ENCODE assay signal across 26 cellular contexts in the genomic region with DNA sequence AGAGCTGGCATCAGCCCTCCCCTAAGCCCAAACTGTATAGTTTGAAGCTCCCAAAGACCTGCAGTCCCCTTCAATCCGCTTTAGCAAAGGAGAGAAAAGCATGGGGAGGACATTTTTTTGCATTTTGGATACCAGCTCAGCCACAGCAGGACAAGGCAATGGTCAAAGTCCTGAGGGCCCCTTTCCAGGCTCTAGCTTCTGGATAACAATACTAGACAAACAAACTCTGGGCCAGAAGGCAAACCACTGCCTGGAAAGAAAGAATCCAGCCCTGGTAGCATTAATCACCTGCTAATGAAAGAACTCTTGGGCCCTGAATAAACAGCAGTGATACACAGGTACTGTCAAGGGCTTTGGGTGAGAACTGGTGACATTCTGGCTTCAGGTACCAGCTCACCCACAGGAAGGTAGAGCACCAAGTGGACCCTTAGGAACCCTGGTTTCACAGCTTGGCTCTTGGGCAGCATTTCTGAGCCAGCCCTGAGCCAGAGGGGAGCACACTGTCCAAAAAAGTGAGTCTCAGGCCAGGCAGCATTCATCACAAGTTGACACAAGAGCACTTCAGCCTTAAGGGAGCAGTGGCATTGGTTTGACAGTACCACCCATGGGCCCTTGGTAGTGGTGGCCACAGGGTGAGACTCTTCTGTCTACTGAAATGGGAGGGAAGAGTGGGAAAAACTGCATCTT.
DNase-seq lines count a peak whose midpoint lies in the region; ATAC-seq, FAIRE-seq and TF ChIP-seq lines count a peak whose summit lies in the region.
"Had no signal": no experiment of that assay in that cellular context is flagged by ENCODE, and none has a peak within 500 bp of the region (broad histone marks: within the 10 kb centered on the region; RNA-seq: fewer than 3 reads in every experiment).

No MANE protein-coding gene starts in this region.

- no peak overlapping the region for H3K9ac ChIP-seq in HepG2 (ENCODE audit: insufficient read depth, low read depth, low read length)
- H3K9ac ChIP-seq: BLaER1 had no signal

- POLR2A ChIA-PET in HepG2 (lab: Yijun Ruan, JAX), result no interaction called here

- no peaks in the 10 kb centered on the region for H3K79me2 ChIP-seq in HepG2 (ENCODE audit: insufficient read depth, low read length)

- no CpG with 5 or more reads among the region's 1 CpG for WGBS in HepG2 (ENCODE audit: low lambda C conversion rate)

- no peak overlapping the region for H3K27ac Mint-ChIP-seq in type B pancreatic cell
- H3K27ac Mint-ChIP-seq: CD14-positive monocyte; CD4-positive, alpha-beta memory T cell; CD4-positive, CD25-positive, alpha-beta regulatory T cell; CD8-positive, alpha-beta memory T cell had no signal

- TF ChIP-seq EP300 in HepG2 (IDR thresholded peaks at IDR 0.05; ENCODE audit: low read depth in 2 of 2, low read length in 2 of 2), result no peak
- TF ChIP-seq EP300 in HepG2 (CRISPR knock-in tag; IDR thresholded peaks at IDR 0.05; ENCODE audit: borderline replicate concordance), result no peak

- H3K4me1 ChIP-seq in HepG2 (ENCODE audit: insufficient read depth, low read length), result peaks cover 17% of the 10 kb centered on the region
- H3K4me1 ChIP-seq: BE2C, BLaER1 had no signal

- H3K4me2 ChIP-seq in HepG2 (ENCODE audit: low read depth, low read length), result peak overlapping the region; percentile 23; the same call in 1 of the 2 replicates
- H3K4me2 ChIP-seq: BLaER1 had no signal

- intact Hi-C loops in HepG2 (cut with micrococcal nuclease; ENCODE audit: unreplicated experiment), result no loop called here

- H3K4me1 Mint-ChIP-seq in type B pancreatic cell (ENCODE audit: unreplicated experiment), result no peaks in the 10 kb centered on the region
- H3K4me1 Mint-ChIP-seq: CD14-positive monocyte; CD4-positive, alpha-beta memory T cell; CD4-positive, CD25-positive, alpha-beta regulatory T cell; CD8-positive, alpha-beta memory T cell had no signal

- TF ChIP-seq CTCF in HepG2 (CRISPR knock-in tag; IDR thresholded peaks at IDR 0.05) (no peak), type B pancreatic cell (conservative IDR thresholded peaks at IDR 0.05) (no peak)

- peaks cover 4% of the 10 kb centered on the region for H3K9me3 Mint-ChIP-seq in type B pancreatic cell

- no peak for TF ChIP-seq POLR2A in HepG2 (IDR thresholded peaks at IDR 0.05; ENCODE audit: insufficient read depth in 1 of 2, low read depth in 2 of 2, low read length in 2 of 2)

- H3K9me3 ChIP-seq in HepG2 (ENCODE audit: low read length), result no peaks in the 10 kb centered on the region
- H3K9me3 ChIP-seq: BE2C had no signal

- H3K36me3 ChIP-seq in HepG2 (replicated peaks in 1 of 2; ENCODE audit: control insufficient read depth in 1 of 2, insufficient read depth in 2 of 2, low read length in 2 of 2), result no peaks in the 10 kb centered on the region
- H3K36me3 ChIP-seq: BE2C, BLaER1 had no signal

- H3K27ac ChIP-seq in HepG2 (ENCODE audit: extremely low read length, insufficient read depth, low read length), result no peak overlapping the region
- H3K27ac ChIP-seq: BLaER1 had no signal

- no peaks in the 10 kb centered on the region for H3K27me3 Mint-ChIP-seq in type B pancreatic cell
- H3K27me3 Mint-ChIP-seq: CD4-positive, alpha-beta memory T cell; CD4-positive, CD25-positive, alpha-beta regulatory T cell had no signal

- no peak overlapping the region for H3K4me3 Mint-ChIP-seq in type B pancreatic cell
- H3K4me3 Mint-ChIP-seq: CD14-positive monocyte; CD4-positive, alpha-beta memory T cell; CD4-positive, CD25-positive, alpha-beta regulatory T cell; CD8-positive, alpha-beta memory T cell had no signal

- no peak overlapping the region for H2AFZ ChIP-seq in HepG2 (ENCODE audit: low read length)

- no peaks in the 10 kb centered on the region for H3K27me3 ChIP-seq in HepG2 (ENCODE audit: control insufficient read depth in 1 of 2, insufficient read depth in 2 of 2, low read length in 2 of 2)
- H3K27me3 ChIP-seq: BE2C had no signal

- H3K4me3 ChIP-seq in HepG2 (replicated peaks in 1 of 3; ENCODE audit: insufficient read depth in 1 of 3, low read depth in 2 of 3, low read length in 3 of 3), result no peak overlapping the region
- H3K4me3 ChIP-seq: BLaER1, GM12878 had no signal

- no TSS peak for BruUV-seq in HepG2 (replicated peaks; lab: Mats Ljungman, UMichigan)

- no peak for TF ChIP-seq RAD21 in HepG2 (CRISPR knock-in tag; IDR thresholded peaks at IDR 0.05)

- DNase-seq in HepG2 (ENCODE audit: low spot score) (peak; percentile 13), mesenteric fat pad (ENCODE audit: low spot score) (peak; percentile 51), type B pancreatic cell (ENCODE audit: extremely low spot score, unreplicated experiment) (no peak), NCI-H1436 (lab: John Stamatoyannopoulos, UW) (no peak)
- DNase-seq in stimulated activated CD4-positive, alpha-beta T cell treated with anti-CD3 and anti-CD28 coated beads, Interleukin-4, amount 100 ng/mL, for 1 hour, result no peak
- DNase-seq: 8988T; ACHN; BE2C; C1 segment of cervical spinal cord; CD4-positive, alpha-beta memory T cell; CD4-positive, CD25-positive, alpha-beta regulatory T cell; CD8-positive, alpha-beta memory T cell; COR-L47; DMS 273 treated with DMSO at 0.1 percent for 48 hours; DMS153; DMS53; DMS79; DND-41; EL; GDM1 had no signal

- CTCF ChIA-PET in HepG2 (lab: Yijun Ruan, JAX; ENCODE audit: low intra/inter-chr PET ratio, low total read pairs), result no interaction called here

- H4K20me1 ChIP-seq in HepG2 (ENCODE audit: insufficient read depth, low read length), result no peaks in the 10 kb centered on the region
- H4K20me1 ChIP-seq: BLaER1 had no signal

- in situ Hi-C loops in HepG2 (cut with HindIII; ENCODE audit: extremely low pct_ligation_motif_present, low pct_unique_long_range_greater_than_20kb), result no loop called here

- H3K36me3 Mint-ChIP-seq in type B pancreatic cell, result no peaks in the 10 kb centered on the region
- H3K36me3 Mint-ChIP-seq: CD14-positive monocyte; CD4-positive, alpha-beta memory T cell; CD4-positive, CD25-positive, alpha-beta regulatory T cell; CD8-positive, alpha-beta memory T cell had no signal

- ATAC-seq in HepG2, result peak; percentile 71

- FAIRE-seq in HepG2 (lab: Jason Lieb, UNC), result no peak
- FAIRE-seq: A204.1, GM12878, GM12892, GM18507 had no signal

TF ChIP-seq in HepG2, 621 proteins besides CTCF, POLR2A, EP300 and RAD21:
- TF ChIP-seq, protein P1, sequence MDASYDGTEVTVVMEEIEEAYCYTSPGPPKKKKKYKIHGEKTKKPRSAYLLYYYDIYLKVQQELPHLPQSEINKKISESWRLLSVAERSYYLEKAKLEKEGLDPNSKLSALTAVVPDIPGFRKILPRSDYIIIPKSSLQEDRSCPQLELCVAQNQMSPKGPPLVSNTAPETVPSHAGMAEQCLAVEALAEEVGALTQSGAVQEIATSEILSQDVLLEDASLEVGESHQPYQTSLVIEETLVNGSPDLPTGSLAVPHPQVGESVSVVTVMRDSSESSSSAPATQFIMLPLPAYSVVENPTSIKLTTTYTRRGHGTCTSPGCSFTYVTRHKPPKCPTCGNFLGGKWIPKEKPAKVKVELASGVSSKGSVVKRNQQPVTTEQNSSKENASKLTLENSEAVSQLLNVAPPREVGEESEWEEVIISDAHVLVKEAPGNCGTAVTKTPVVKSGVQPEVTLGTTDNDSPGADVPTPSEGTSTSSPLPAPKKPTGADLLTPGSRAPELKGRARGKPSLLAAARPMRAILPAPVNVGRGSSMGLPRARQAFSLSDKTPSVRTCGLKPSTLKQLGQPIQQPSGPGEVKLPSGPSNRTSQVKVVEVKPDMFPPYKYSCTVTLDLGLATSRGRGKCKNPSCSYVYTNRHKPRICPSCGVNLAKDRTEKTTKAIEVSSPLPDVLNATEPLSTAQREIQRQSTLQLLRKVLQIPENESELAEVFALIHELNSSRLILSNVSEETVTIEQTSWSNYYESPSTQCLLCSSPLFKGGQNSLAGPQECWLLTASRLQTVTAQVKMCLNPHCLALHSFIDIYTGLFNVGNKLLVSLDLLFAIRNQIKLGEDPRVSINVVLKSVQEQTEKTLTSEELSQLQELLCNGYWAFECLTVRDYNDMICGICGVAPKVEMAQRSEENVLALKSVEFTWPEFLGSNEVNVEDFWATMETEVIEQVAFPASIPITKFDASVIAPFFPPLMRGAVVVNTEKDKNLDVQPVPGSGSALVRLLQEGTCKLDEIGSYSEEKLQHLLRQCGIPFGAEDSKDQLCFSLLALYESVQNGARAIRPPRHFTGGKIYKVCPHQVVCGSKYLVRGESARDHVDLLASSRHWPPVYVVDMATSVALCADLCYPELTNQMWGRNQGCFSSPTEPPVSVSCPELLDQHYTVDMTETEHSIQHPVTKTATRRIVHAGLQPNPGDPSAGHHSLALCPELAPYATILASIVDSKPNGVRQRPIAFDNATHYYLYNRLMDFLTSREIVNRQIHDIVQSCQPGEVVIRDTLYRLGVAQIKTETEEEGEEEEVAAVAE (CRISPR knock-in tag; IDR thresholded peaks at IDR 0.05; ENCODE audit: borderline replicate concordance), result no peak
- TF ChIP-seq HNF4A (CRISPR knock-in tag; IDR thresholded peaks at IDR 0.05), result peak; percentile 21; the same call in 1 of the 2 replicates

Comparison
In these comparisons a context has a peak if more than half of its experiments do, and no peak if none do; other contexts are left out.
1. DNase-seq: peak in HepG2 (single experiment) and mesenteric fat pad (single experiment); none in type B pancreatic cell (single experiment), stimulated activated CD4-positive, alpha-beta T cell treated with anti-CD3 and anti-CD28 coated beads, Interleukin-4, amount 100 ng/mL, for 1 hour (single experiment) and NCI-H1436 (single experiment).